Comparison of ENCODE assay signal across 11 cellular contexts in genomic region chr5:124655211-124655880, GRCh38.
DNase-seq lines count a peak whose midpoint lies in the region; ATAC-seq and TF ChIP-seq lines count a peak whose summit lies in the region.
"Had no signal": no experiment of that assay in that cellular context is flagged by ENCODE, and none has a peak within 500 bp of the region (broad histone marks: within the 10 kb centered on the region; RNA-seq: fewer than 3 reads in every experiment).

No MANE protein-coding gene starts in this region.

- H3K4me2 ChIP-seq in BLaER1 treated with 17β-estradiol and CSF1 and Interleukin-3, amounts not matched to agents 10 nM and 100 nM, result peak overlapping the region; percentile 39 to 99 (median 88)

- no peak overlapping the region for H3K4me3 Mint-ChIP-seq in activated B cell treated with CpG ODN at 0.5 μM for 24 hours
- H3K4me3 Mint-ChIP-seq: mesothelial cell of epicardium had no signal

- H3K27ac Mint-ChIP-seq in activated B cell treated with CpG ODN at 0.5 μM for 24 hours, result no peak overlapping the region
- H3K27ac Mint-ChIP-seq: mesothelial cell of epicardium had no signal

- peaks cover 0 to 34% (median 0%) of the 10 kb centered on the region in 11 experiments; a peak in 5 of 22 replicates for H3K36me3 ChIP-seq in BLaER1 treated with 17β-estradiol and CSF1 and Interleukin-3, amounts not matched to agents 10 nM and 100 nM
- no peaks in the 10 kb centered on the region for H3K36me3 ChIP-seq in A673 (ENCODE audit: insufficient read depth, low read length, poor library complexity, severe bottlenecking)

- H3K9me3 ChIP-seq in BLaER1 treated with 17β-estradiol and CSF1 and Interleukin-3, amounts not matched to agents 10 nM and 100 nM (replicated peaks in 1 of 11), result no peaks in the 10 kb centered on the region
- H3K9me3 ChIP-seq in A673 (ENCODE audit: low read depth, low read length, poor library complexity, severe bottlenecking), result no peaks in the 10 kb centered on the region

- H3K4me3 ChIP-seq in BLaER1 treated with 17β-estradiol and CSF1 and Interleukin-3, amounts not matched to agents 10 nM and 100 nM, result no peak overlapping the region
- H3K4me3 ChIP-seq in A673 (ENCODE audit: low read depth, low read length, poor library complexity, severe bottlenecking), result no peak overlapping the region

- ATAC-seq in activated B cell treated with CpG ODN at 0.5 μM for 24 hours (ENCODE audit: low read depth), result peak; percentile 6
- peak; percentile 3 for ATAC-seq in left colon
- ATAC-seq in HG03457 (IDR thresholded peaks at IDR 0.05; ENCODE audit: unreplicated experiment), result no peak

- DNase-seq in activated B cell treated with CpG ODN at 0.5 μM for 24 hours (no peak), left colon (no peak), A673 (ENCODE audit: low spot score) (no peak), HuH-7.5 (ENCODE audit: low spot score) (no peak), mucosa of gallbladder (ENCODE audit: low spot score) (no peak)
- DNase-seq: activated T-cell treated with anti-CD3 and anti-CD28 coated beads, Interleukin-2, amount 50 U/mL, for 48 hours had no signal

- no peaks in the 10 kb centered on the region for H3K9me3 Mint-ChIP-seq in activated B cell treated with CpG ODN at 0.5 μM for 24 hours
- H3K9me3 Mint-ChIP-seq: mesothelial cell of epicardium had no signal

- no peaks in the 10 kb centered on the region for H3K36me3 Mint-ChIP-seq in activated B cell treated with CpG ODN at 0.5 μM for 24 hours (ENCODE audit: low read depth)
- H3K36me3 Mint-ChIP-seq: mesothelial cell of epicardium had no signal

- no TSS peak for BruUV-seq in A673 (replicated peaks; lab: Mats Ljungman, UMichigan)

- H3K27me3 Mint-ChIP-seq in activated B cell treated with CpG ODN at 0.5 μM for 24 hours, result no peaks in the 10 kb centered on the region

- TF ChIP-seq EP300 in Ishikawa (IDR thresholded peaks at IDR 0.05; ENCODE audit: borderline replicate concordance), result peak; percentile 85

- H3K27ac ChIP-seq in BLaER1 treated with 17β-estradiol and CSF1 and Interleukin-3, amounts not matched to agents 10 nM and 100 nM, result peak overlapping the region in 6 of 11 experiments; percentile 12 to 66 (median 57); a peak in 9 of 22 replicates
- no peak overlapping the region for H3K27ac ChIP-seq in A673 (ENCODE audit: low read depth, low read length, poor library complexity, severe bottlenecking)
- H3K27ac ChIP-seq: HL-60 had no signal

- CTCF ChIA-PET in activated B cell treated with CpG ODN at 0.5 μM for 24 hours (lab: Charles Lee) (interaction anchor here (0.9 kb wide), 1 partner anchor 93 kb away, joined by 3 read pairs; no protein-coding TSS in a partner anchor), A673 (lab: Charles Lee) (no interaction called here)

- intact Hi-C loops in activated B cell treated with CpG ODN at 0.5 μM for 24 hours (cut with micrococcal nuclease), result no loop called here
- intact Hi-C loops in left colon (cut with DNase I, micrococcal nuclease), result no loop called here
- intact Hi-C loops in A673 (cut with micrococcal nuclease; ENCODE audit: unreplicated experiment), result loop anchor here (5.0 kb wide), 1 partner anchor 82 kb away; no protein-coding TSS in a partner anchor

- TF ChIP-seq CTCF in activated B cell treated with CpG ODN at 0.5 μM for 24 hours (IDR thresholded peaks at IDR 0.05) (no peak), A673 (conservative IDR thresholded peaks at IDR 0.05; ENCODE audit: low read depth, low read length) (no peak)

- H3K27me3 ChIP-seq in BLaER1 treated with 17β-estradiol and CSF1 and Interleukin-3, amounts not matched to agents 10 nM and 100 nM, result peaks cover 0 to 88% (median 0%) of the 10 kb centered on the region in 11 experiments; a peak in 8 of 22 replicates
- H3K27me3 ChIP-seq in A673 (replicated peaks; ENCODE audit: insufficient read depth, low read depth, low read length, poor library complexity), result no peaks in the 10 kb centered on the region

- peaks cover 44% of the 10 kb centered on the region for H3K4me1 Mint-ChIP-seq in activated B cell treated with CpG ODN at 0.5 μM for 24 hours

- peaks cover 46 to 100% (median 99%) of the 10 kb centered on the region in 10 experiments for H3K4me1 ChIP-seq in BLaER1 treated with 17β-estradiol and CSF1 and Interleukin-3, amounts not matched to agents 10 nM and 100 nM
- peaks cover 32% of the 10 kb centered on the region for H3K4me1 ChIP-seq in A673 (ENCODE audit: insufficient read depth, low read length, poor library complexity, severe bottlenecking)

- POLR2A ChIA-PET in activated B cell treated with CpG ODN at 0.5 μM for 24 hours (lab: Charles Lee), result interaction anchor here (0.6 to 1.8 kb wide), 5 partner anchors 39 to 92 kb away, joined by 3 to 16 read pairs (median 6); partner anchors contain the start of gene ZNF608
- POLR2A ChIA-PET in A673 (lab: Charles Lee; ENCODE audit: low non-redundant PET), result no interaction called here

- no peak for TF ChIP-seq RAD21 in Ishikawa (IDR thresholded peaks at IDR 0.05; ENCODE audit: low read depth)

- H3K9ac ChIP-seq in BLaER1 treated with 17β-estradiol and CSF1 and Interleukin-3, amounts not matched to agents 10 nM and 100 nM, result no peak overlapping the region; a peak in 1 of 22 replicates

- H4K20me1 ChIP-seq in BLaER1 treated with 17β-estradiol and CSF1 and Interleukin-3, amounts not matched to agents 10 nM and 100 nM, result peaks cover 14 to 100% (median 43%) of the 10 kb centered on the region in 11 experiments; a peak in 20 of 22 replicates

TF ChIP-seq in Ishikawa, 13 proteins besides CTCF, POLR2A, EP300 and RAD21:
- TF ChIP-seq TCF12 (IDR thresholded peaks at IDR 0.05; ENCODE audit: low read depth) (no peak), TAF1 (IDR thresholded peaks at IDR 0.05; ENCODE audit: low read depth) (no peak), FOXM1 (IDR thresholded peaks at IDR 0.05; ENCODE audit: borderline replicate concordance, low read depth) (peak; percentile 86; the same call in 1 of the 2 replicates), TEAD4 (IDR thresholded peaks at IDR 0.05) (peak; percentile 63; the same call in 1 of the 2 replicates), ZBTB7A (IDR thresholded peaks at IDR 0.05; ENCODE audit: low read depth) (no peak), NFIC (IDR thresholded peaks at IDR 0.05) (no peak), REST (IDR thresholded peaks at IDR 0.05; ENCODE audit: low read depth) (no peak), CEBPB (IDR thresholded peaks at IDR 0.05) (peak; percentile 99), USF1 (IDR thresholded peaks at IDR 0.05) (no peak), MAX (IDR thresholded peaks at IDR 0.05) (peak; percentile 7; the same call in 1 of the 2 replicates)
